Comparison of ENCODE assay signal across 1 cellular context in genomic region chr5:135332519-135333150, GRCh38.
TF ChIP-seq lines count a peak whose summit lies in the region.

No MANE protein-coding gene starts in this region.

TF ChIP-seq in H1, 55 proteins besides CTCF, POLR2A, EP300 and RAD21:
- TF ChIP-seq TCF12 (IDR thresholded peaks at IDR 0.05; ENCODE audit: low read depth, low read length) = no peak
- TF ChIP-seq POLR2AphosphoS5 (IDR thresholded peaks at IDR 0.05; ENCODE audit: low read depth, low read length) = no peak
- TF ChIP-seq BCL11A (IDR thresholded peaks at IDR 0.05; ENCODE audit: low read depth in 2 of 2, low read length in 2 of 2) = no peak
- no peak for TF ChIP-seq SIN3A (conservative IDR thresholded peaks at IDR 0.05 in 1 of 2, IDR thresholded peaks at IDR 0.05 in 1 of 2; ENCODE audit: low read depth in 1 of 2, low read length in 2 of 2)
- TF ChIP-seq TAF7 (optimal IDR thresholded peaks at IDR 0.05; ENCODE audit: borderline replicate concordance, low read depth, low read length) = no peak
- TF ChIP-seq RBBP5 (IDR thresholded peaks at IDR 0.05; ENCODE audit: borderline replicate concordance, low read depth, low read length) = no peak
- no peak for TF ChIP-seq MAFK (IDR thresholded peaks at IDR 0.05; ENCODE audit: low read depth, low read length)
- no peak for TF ChIP-seq CHD7 (IDR thresholded peaks at IDR 0.05; ENCODE audit: insufficient replicate concordance, low read length)
- TF ChIP-seq FOSL1 (IDR thresholded peaks at IDR 0.05; ENCODE audit: insufficient read depth, low read depth, low read length) = no peak
- TF ChIP-seq EGR1 (IDR thresholded peaks at IDR 0.05; ENCODE audit: borderline replicate concordance, low read depth, low read length) = no peak
- TF ChIP-seq YY1 (IDR thresholded peaks at IDR 0.05; ENCODE audit: low read depth, low read length) = no peak
- no peak for TF ChIP-seq SAP30 (IDR thresholded peaks at IDR 0.05; ENCODE audit: insufficient read depth, insufficient replicate concordance, low read length)
- no peak for TF ChIP-seq KDM1A (IDR thresholded peaks at IDR 0.05; ENCODE audit: borderline replicate concordance, low read length)
- TF ChIP-seq TBP (IDR thresholded peaks at IDR 0.05; ENCODE audit: low read depth, low read length) = no peak
- TF ChIP-seq NANOG (IDR thresholded peaks at IDR 0.05; ENCODE audit: insufficient read depth, low read depth, low read length, poor library complexity, severe bottlenecking) = no peak
- TF ChIP-seq CBX8 (IDR thresholded peaks at IDR 0.05; ENCODE audit: borderline replicate concordance, low read depth, low read length) = no peak
